In genomic region chr12:112828534-112828933, GRCh38 we compare ENCODE assay signal across 26 cellular contexts. TPM values are rescaled to one million over a fixed set of nuclear protein-coding genes. Genes with fewer than 3 reads are reported as not detected.
"Had no signal": no experiment of that assay in that cellular context is flagged by ENCODE, and none has a peak within 500 bp of the region (broad histone marks: within the 10 kb centered on the region; RNA-seq: fewer than 3 reads in every experiment).

No MANE protein-coding gene starts in this region.

- DNase-seq: activated CD4-positive, alpha-beta T cell treated with anti-CD3 and anti-CD28 coated beads, Interleukin-2, amount 50 U/mL, for 4 hours; activated CD8-positive, alpha-beta memory T cell treated with anti-CD3 and anti-CD28 coated beads for 24 hours; activated CD8-positive, alpha-beta memory T cell treated with anti-CD3 and anti-CD28 coated beads, Interleukin-2, amount 50 U/mL, for 4 hours; activated naive CD4-positive, alpha-beta T cell; activated T-cell treated with anti-CD3 and anti-CD28 coated beads, Interleukin-2, amount 50 U/mL, for 4 hours; dorsolateral prefrontal cortex; effector memory CD8-positive, alpha-beta T cell; esophagus squamous epithelium; gastrocnemius medialis; left cardiac atrium; midbrain; natural killer cell; retina; stimulated activated CD4-positive, alpha-beta T cell treated with anti-CD3 and anti-CD28 coated beads, Interleukin-2, amount 100 ng/mL, for 48 hours; stimulated activated CD8-positive, alpha-beta memory T cell treated with anti-CD3 and anti-CD28 coated beads, Interleukin-4, amount 100 ng/mL, for 48 hours; stimulated activated naive B cell treated with anti-CD40 and anti-IgM and Interleukin-4, amounts not matched to agents 10 μg/mL and 1 μg/mL and 100 μg/mL, for 72 hours; transverse colon; uterus had no signal

- ATAC-seq: activated T-cell treated with anti-CD3 and anti-CD28 coated beads, Interleukin-2, amount 50 U/mL, for 4 hours; effector memory CD8-positive, alpha-beta T cell; gastrocnemius medialis; left cardiac atrium; natural killer cell; WTC11 had no signal

- H3K27me3 ChIP-seq: breast epithelium, gastrocnemius medialis, uterus had no signal

- H3K4me1 ChIP-seq: adrenal gland, breast epithelium, esophagus squamous epithelium, gastrocnemius medialis, transverse colon, uterus had no signal

- H3K27ac ChIP-seq: adrenal gland, breast epithelium, dorsolateral prefrontal cortex, esophagus squamous epithelium, gastrocnemius medialis, transverse colon, uterus had no signal

- H3K9me3 ChIP-seq: adrenal gland, breast epithelium, esophagus squamous epithelium, gastrocnemius medialis, transverse colon, uterus had no signal

- H3K36me3 ChIP-seq: adrenal gland, breast epithelium, esophagus squamous epithelium, gastrocnemius medialis, transverse colon, uterus had no signal

- H3K4me3 ChIP-seq: adrenal gland, breast epithelium, dorsolateral prefrontal cortex, esophagus squamous epithelium, gastrocnemius medialis, transverse colon, uterus had no signal

RNA-seq across cellular contexts. Expression of gene RPH3A, which starts 37.0 kb away (rescaled TPM):
- total RNA-seq: activated T-cell treated with anti-CD3 and anti-CD28 coated beads, Interleukin-2, amount 50 U/mL, for 4 hours; activated T-helper 2 cell treated with anti-CD3 and anti-CD28 coated beads, Interferon-gamma antibody, Interleukin-2, Interleukin-4, amounts not matched to agents 10 μg/mL and 5 μg/mL and 100 μg/mL, durations not matched to agents 14 hours and 24 hours and 36 hours; astrocyte; esophagus squamous epithelium; osteocyte; progenitor cell of endocrine pancreas had no signal
- polyA plus RNA-seq: liver had no signal
